In genomic region chr10:96765406-96766240, GRCh38 we compare ENCODE assay signal across 8 cellular contexts. TPM values are rescaled to one million over a fixed set of nuclear protein-coding genes. Genes with fewer than 3 reads are reported as not detected.
DNase-seq lines count a peak whose midpoint lies in the region; ATAC-seq and TF ChIP-seq lines count a peak whose summit lies in the region.

No MANE protein-coding gene starts in this region.

- peaks cover 0 to 1% of the 10 kb centered on the region in 2 donors for H3K9me3 ChIP-seq in lung (ENCODE audit: control insufficient read depth in 2 of 2, insufficient read depth in 1 of 2, low read length in 1 of 2)

- peak; percentile 89 for TF ChIP-seq CTCF in GM12875 (IDR thresholded peaks at IDR 0.05; ENCODE audit: borderline replicate concordance, insufficient read depth, low read depth, low read length)
- peak; percentile 97 for TF ChIP-seq CTCF in NB4 (IDR thresholded peaks at IDR 0.05; ENCODE audit: low read depth, low read length)
- TF ChIP-seq CTCF in lung (IDR thresholded peaks at IDR 0.05; ENCODE audit: control extremely low read depth, extremely low read depth): peak; percentile 58

- peak; percentile 62 for ATAC-seq in lung (ENCODE audit: insufficient read depth, low FRiP score)
- no peak for ATAC-seq in GM18502 (IDR thresholded peaks at IDR 0.05; ENCODE audit: poor library complexity, unreplicated experiment)

- H3K27me3 ChIP-seq in lung (ENCODE audit: control insufficient read depth, insufficient read depth): no peaks in the 10 kb centered on the region

- H3K4me3 Mint-ChIP-seq in activated CD4-positive, alpha-beta T cell treated with anti-CD3 and anti-CD28 coated beads, Interleukin-2, amount 10 ng/mL, durations not matched to agents 7 days and 5 days: no peak overlapping the region

- 49 to 52% methylated on average over 9 of the region's 9 CpGs for WGBS in lung, 2 donors

- H3K4me1 ChIP-seq in lung (ENCODE audit: control insufficient read depth in 2 of 2, insufficient read depth in 2 of 2, low read length in 2 of 2): no peaks in the 10 kb centered on the region

- no peak overlapping the region for H3K27ac Mint-ChIP-seq in activated CD4-positive, alpha-beta T cell treated with anti-CD3 and anti-CD28 coated beads, Interleukin-2, amount 10 ng/mL, durations not matched to agents 7 days and 5 days

- no peaks in the 10 kb centered on the region for H3K4me1 Mint-ChIP-seq in activated CD4-positive, alpha-beta T cell treated with anti-CD3 and anti-CD28 coated beads, Interleukin-2, amount 10 ng/mL, durations not matched to agents 7 days and 5 days

- TF ChIP-seq POLR2A in NB4 (IDR thresholded peaks at IDR 0.05; ENCODE audit: extremely low read depth, insufficient read length): no peak

- H3K36me3 ChIP-seq in lung (ENCODE audit: control insufficient read depth in 2 of 2, insufficient read depth in 2 of 2, low read length in 2 of 2): no peaks in the 10 kb centered on the region

- H3K4me3 ChIP-seq in GM12875 (ENCODE audit: low read depth, low read length) (no peak overlapping the region), NB4 (ENCODE audit: low read depth, low read length) (no peak overlapping the region), lung (no peak overlapping the region)

- CTCF ChIA-PET in activated CD4-positive, alpha-beta T cell treated with anti-CD3 and anti-CD28 coated beads, Interleukin-2, amount 10 ng/mL, durations not matched to agents 7 days and 5 days (lab: Charles Lee): interaction anchor here (1.0 kb wide), 1 partner anchor 125 kb away, joined by 5 read pairs; no protein-coding TSS in a partner anchor

- H3K36me3 Mint-ChIP-seq in activated CD4-positive, alpha-beta T cell treated with anti-CD3 and anti-CD28 coated beads, Interleukin-2, amount 10 ng/mL, durations not matched to agents 7 days and 5 days (ENCODE audit: low read depth): no peaks in the 10 kb centered on the region

- no peaks in the 10 kb centered on the region for H3K27me3 Mint-ChIP-seq in activated CD4-positive, alpha-beta T cell treated with anti-CD3 and anti-CD28 coated beads, Interleukin-2, amount 10 ng/mL, durations not matched to agents 7 days and 5 days

- peaks cover 2% of the 10 kb centered on the region for H3K9me3 Mint-ChIP-seq in activated CD4-positive, alpha-beta T cell treated with anti-CD3 and anti-CD28 coated beads, Interleukin-2, amount 10 ng/mL, durations not matched to agents 7 days and 5 days

- H3K27ac ChIP-seq in lung (ENCODE audit: low read depth in 1 of 2, low read length in 1 of 2): no peak overlapping the region

- POLR2A ChIA-PET in activated CD4-positive, alpha-beta T cell treated with anti-CD3 and anti-CD28 coated beads, Interleukin-2, amount 10 ng/mL, durations not matched to agents 7 days and 5 days (lab: Charles Lee): no interaction called here

- peak; percentile 44 for DNase-seq in 8988T
- peak; percentile 78 for DNase-seq in NB4 (ENCODE audit: low read depth)
- DNase-seq in activated CD4-positive, alpha-beta T cell treated with anti-CD3 and anti-CD28 coated beads, Interleukin-2, amount 10 ng/mL, durations not matched to agents 7 days and 5 days: peak; percentile 78
- peak; percentile 23 for DNase-seq in dedifferentiated amniotic fluid mesenchymal stem cell (ENCODE audit: extremely low spot score)
- DNase-seq in lung (ENCODE audit: low spot score): peak; percentile 57
- peak; percentile 48 to 60 for DNase-seq in stimulated activated CD8-positive, alpha-beta memory T cell treated with anti-CD3 and anti-CD28 coated beads, Interleukin-15, amount 100 ng/mL, for 4 hours (ENCODE audit: low read depth in 2 of 2)

RNA-seq across cellular contexts. Expression of gene PIK3AP1, which starts 45.3 kb away (rescaled TPM):
- 1 to 10 TPM in 1 of 2 experiments, under 1 TPM in 1; 0.72 to 1.1 TPM for total RNA-seq in activated CD4-positive, alpha-beta T cell treated with anti-CD3 and anti-CD28 coated beads, Interleukin-2, amount 10 ng/mL, durations not matched to agents 7 days and 5 days
- 10 to 100 TPM; 24.0 to 36.8 TPM for total RNA-seq in lung
- 100 to 1,000 TPM in 1 of 2 donors, 1 to 10 TPM in 1; 7.3 to 120 TPM for polyA plus RNA-seq in lung

Comparison
In these comparisons a context has a peak if more than half of its experiments do, and no peak if none do; other contexts are left out.
1. DNase-seq: peak in every context shown above with its lines; median percentile 78 in NB4; 78 in activated CD4-positive, alpha-beta T cell treated with anti-CD3 and anti-CD28 coated beads, Interleukin-2, amount 10 ng/mL, durations not matched to agents 7 days and 5 days; 57 in lung; 54 in stimulated activated CD8-positive, alpha-beta memory T cell treated with anti-CD3 and anti-CD28 coated beads, Interleukin-15, amount 100 ng/mL, for 4 hours; 44 in 8988T; 23 in dedifferentiated amniotic fluid mesenchymal stem cell.
2. RNA of gene PIK3AP1, which starts 45.3 kb away (total RNA-seq): 24.0 to 36.8 TPM in lung; 0.72 to 1.1 TPM in activated CD4-positive, alpha-beta T cell treated with anti-CD3 and anti-CD28 coated beads, Interleukin-2, amount 10 ng/mL, durations not matched to agents 7 days and 5 days; every median in the first group is over 10 times any median in the second.
3. Peak in every context shown above with its lines, with median percentiles within 50 percentile points of each other: CTCF ChIP-seq.